Comparison of ENCODE assay signal across 1 cellular context in the genomic region with DNA sequence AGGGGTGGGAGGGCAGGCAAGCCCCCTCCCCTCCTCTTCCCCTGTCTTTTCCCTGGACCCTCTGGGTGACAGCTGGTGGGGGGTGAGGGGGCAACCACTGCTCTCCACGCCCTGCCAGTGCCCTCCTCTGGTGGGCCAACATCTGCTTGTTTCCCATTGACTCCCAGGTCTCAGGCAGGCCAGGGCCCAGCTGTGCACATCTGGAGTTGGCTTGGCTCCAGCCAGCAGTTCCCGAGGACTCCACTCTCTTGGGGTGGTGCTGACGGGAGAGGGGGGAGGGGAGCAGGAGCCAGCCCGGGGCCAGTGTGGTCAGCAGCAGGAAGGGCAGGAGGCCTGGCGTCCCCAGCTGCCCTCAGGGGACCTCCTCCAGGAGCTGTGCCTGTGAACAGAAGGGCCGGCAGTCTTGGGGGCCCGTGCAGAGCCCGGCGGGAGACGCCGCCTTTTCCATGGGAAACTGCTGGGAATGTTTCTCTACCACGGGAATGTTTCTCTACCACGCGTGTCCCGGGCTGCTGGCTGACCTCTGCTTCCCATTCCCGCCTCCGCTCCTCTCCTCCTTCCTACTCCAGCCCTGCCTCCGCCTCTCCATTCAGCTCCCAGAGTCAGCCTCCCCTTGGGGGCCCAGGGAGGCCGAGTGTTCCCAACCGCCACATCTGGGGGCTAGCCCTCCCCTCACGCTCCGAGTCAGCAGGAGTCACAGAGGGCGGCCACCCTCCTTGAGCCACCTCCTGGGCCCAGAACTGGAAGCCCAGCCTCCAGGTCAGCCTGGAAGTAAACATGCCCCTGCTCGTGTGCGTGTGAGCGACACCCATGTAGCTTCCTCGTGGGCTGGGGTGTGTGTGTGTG.
TF ChIP-seq lines count a peak whose summit lies in the region.

No MANE protein-coding gene starts in this region.

TF ChIP-seq in GM12878, 131 proteins besides CTCF, POLR2A, EP300 and RAD21:
- TF ChIP-seq HCFC1 (IDR thresholded peaks at IDR 0.05; ENCODE audit: low read length): no peak
- no peak for TF ChIP-seq ZZZ3 (IDR thresholded peaks at IDR 0.05; ENCODE audit: control insufficient read depth, insufficient read length, low read depth)
- TF ChIP-seq ZNF622 (IDR thresholded peaks at IDR 0.05): no peak
